In genomic region chr1:182886985-182887384, GRCh38 we compare ENCODE assay signal across 16 cellular contexts.
"Had no signal": no experiment of that assay in that cellular context is flagged by ENCODE, and none has a peak within 500 bp of the region (broad histone marks: within the 10 kb centered on the region; RNA-seq: fewer than 3 reads in every experiment).

No MANE protein-coding gene starts in this region.

- ATAC-seq: lower lobe of right lung; stimulated activated naive CD8-positive, alpha-beta T cell treated with anti-CD3 and anti-CD28 coated beads, Interleukin-15, amount 100 ng/mL, for 72 hours had no signal

- H3K4me3 Mint-ChIP-seq: activated CD4-positive, alpha-beta memory T cell treated with anti-CD3 and anti-CD28 coated beads, Interleukin-2, amount 10 ng/mL, durations not matched to agents 7 days and 5 days; stimulated activated naive CD8-positive, alpha-beta T cell treated with anti-CD3 and anti-CD28 coated beads, Interleukin-15, amount 100 ng/mL, for 72 hours had no signal

- H3K27ac ChIP-seq: ascending aorta, breast epithelium, coronary artery, lower lobe of right lung, suprapubic skin, transverse colon, vagina had no signal

- H3K9me3 Mint-ChIP-seq: stimulated activated naive CD8-positive, alpha-beta T cell treated with anti-CD3 and anti-CD28 coated beads, Interleukin-15, amount 100 ng/mL, for 72 hours had no signal

- H3K27me3 Mint-ChIP-seq: activated CD4-positive, alpha-beta memory T cell treated with anti-CD3 and anti-CD28 coated beads, Interleukin-2, amount 10 ng/mL, durations not matched to agents 7 days and 5 days; stimulated activated naive CD8-positive, alpha-beta T cell treated with anti-CD3 and anti-CD28 coated beads, Interleukin-15, amount 100 ng/mL, for 72 hours had no signal

- H3K27ac Mint-ChIP-seq: activated CD4-positive, alpha-beta memory T cell treated with anti-CD3 and anti-CD28 coated beads, Interleukin-2, amount 10 ng/mL, durations not matched to agents 7 days and 5 days; stimulated activated naive CD8-positive, alpha-beta T cell treated with anti-CD3 and anti-CD28 coated beads, Interleukin-15, amount 100 ng/mL, for 72 hours had no signal

- H3K4me1 ChIP-seq: ascending aorta, breast epithelium, lower lobe of right lung, suprapubic skin, transverse colon, vagina had no signal

- H3K4me3 ChIP-seq: ascending aorta, breast epithelium, coronary artery, lower lobe of right lung, suprapubic skin, transverse colon, vagina had no signal

- H3K27me3 ChIP-seq: ascending aorta, breast epithelium, suprapubic skin, transverse colon, vagina had no signal

- DNase-seq: activated CD4-positive, alpha-beta memory T cell treated with anti-CD3 and anti-CD28 coated beads, Interleukin-2, amount 10 ng/mL, durations not matched to agents 7 days and 5 days; activated CD4-positive, alpha-beta T cell treated with anti-CD3 and anti-CD28 coated beads for 4 hours; activated CD8-positive, alpha-beta memory T cell treated with anti-CD3 and anti-CD28 coated beads, Interleukin-2, amount 50 U/mL, for 48 hours; activated gamma-delta T cell treated with Interleukin-2 at 50 U/mL for 16 hours; erythroblast; foreskin melanocyte; lower lobe of right lung; occipital lobe; stimulated activated naive CD8-positive, alpha-beta T cell treated with anti-CD3 and anti-CD28 coated beads, Interleukin-15, amount 100 ng/mL, for 72 hours; transverse colon had no signal

- FAIRE-seq: keratinocyte had no signal

- H3K9me3 ChIP-seq: ascending aorta, breast epithelium, lower lobe of right lung, suprapubic skin, transverse colon, vagina had no signal
